ENCODE assay signal across 12 cellular contexts in the genomic region with DNA sequence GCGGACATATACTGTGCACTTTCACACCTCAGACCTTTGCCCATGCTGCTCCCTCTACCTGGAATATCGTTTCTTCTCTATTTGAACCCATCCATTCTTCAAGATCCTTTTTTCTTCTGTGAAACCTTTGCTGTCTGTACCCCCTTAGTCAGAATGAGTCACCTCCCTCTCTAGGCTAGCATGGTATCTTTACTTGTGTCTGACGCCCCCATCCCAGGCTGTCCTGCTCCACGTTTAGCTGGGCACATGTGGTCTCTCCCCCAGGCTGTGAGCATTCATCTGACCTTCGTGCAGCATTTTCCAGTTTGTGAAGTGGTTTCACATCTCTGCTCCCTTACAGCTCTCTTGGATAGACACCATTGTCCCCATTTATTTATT. TPM values are rescaled to one million over a fixed set of nuclear protein-coding genes. Genes with fewer than 3 reads are reported as not detected.
DNase-seq lines count a peak whose midpoint lies in the region; ATAC-seq, FAIRE-seq and TF ChIP-seq lines count a peak whose summit lies in the region.
"Had no signal": no experiment of that assay in that cellular context is flagged by ENCODE, and none has a peak within 500 bp of the region (broad histone marks: within the 10 kb centered on the region; RNA-seq: fewer than 3 reads in every experiment).

No MANE protein-coding gene starts in this region.

- peaks cover 4% of the 10 kb centered on the region for H3K4me1 ChIP-seq in HEK293 (ENCODE audit: control insufficient read depth, insufficient read depth, low read length)
- peaks cover 6% of the 10 kb centered on the region for H3K4me1 ChIP-seq in adipocyte (ENCODE audit: control insufficient read depth, insufficient read depth, low read length)
- peaks cover 18% of the 10 kb centered on the region for H3K4me1 ChIP-seq in iPS-18a (ENCODE audit: control insufficient read depth, low read depth, low read length)
- peaks cover 6 to 9% of the 10 kb centered on the region in 2 donors for H3K4me1 ChIP-seq in small intestine (ENCODE audit: control insufficient read depth in 2 of 2, insufficient read depth in 1 of 2, low read depth in 1 of 2, low read length in 1 of 2)

- H3K4me3 ChIP-seq in HEK293 (ENCODE audit: low read depth, low read length): no peak overlapping the region
- peak overlapping the region; percentile 44 for H3K4me3 ChIP-seq in adipocyte (ENCODE audit: low read length)
- peak overlapping the region; percentile 35 for H3K4me3 ChIP-seq in iPS-18a (ENCODE audit: low read length)
- no peak overlapping the region for H3K4me3 ChIP-seq in small intestine (ENCODE audit: low read depth in 1 of 2, low read length in 2 of 2)
- H3K4me3 ChIP-seq: mucosa of descending colon had no signal

- no peak for ATAC-seq in activated CD4-positive, CD25-positive, alpha-beta regulatory T cell treated with anti-CD3 and anti-CD28 coated beads, Interleukin-2, amount 50 U/mL, for 24 hours

- CTCF ChIA-PET in HEK293 (lab: Yijun Ruan, JAX): interaction anchor here (0.6 to 3.4 kb wide), 5 partner anchors 11 to 635 kb away, joined by 3 to 13 read pairs (median 3); no protein-coding TSS in a partner anchor

- no peak for DNase-seq in adipocyte (ENCODE audit: low read depth)
- peak; percentile 32 for DNase-seq in small intestine
- no peak for DNase-seq in amniotic stem cell (lab: John Stamatoyannopoulos, UW)
- no peak for DNase-seq in activated CD8-positive, alpha-beta memory T cell treated with anti-CD3 and anti-CD28 coated beads, Interleukin-2, amount 50 U/mL, for 4 hours
- no peak for DNase-seq in stimulated activated naive CD4-positive, alpha-beta T cell (lab: John Stamatoyannopoulos, UW)
- DNase-seq: activated effector memory CD4-positive, alpha-beta T cell treated with Interleukin-2 at 50 U/mL for 16 hours; stimulated activated CD4-positive, alpha-beta T cell treated with anti-CD3 and anti-CD28 coated beads, Interleukin-4, amount 100 ng/mL, for 4 hours had no signal

- no peaks in the 10 kb centered on the region for H3K36me3 ChIP-seq in HEK293 (ENCODE audit: control insufficient read depth in 2 of 2, insufficient read depth in 1 of 2, low read length in 2 of 2)
- no peaks in the 10 kb centered on the region for H3K36me3 ChIP-seq in adipocyte (ENCODE audit: control insufficient read depth, insufficient read depth, low read length, severe bottlenecking)
- no peaks in the 10 kb centered on the region for H3K36me3 ChIP-seq in iPS-18a (ENCODE audit: control insufficient read depth, low read depth, low read length)
- H3K36me3 ChIP-seq in small intestine (ENCODE audit: control insufficient read depth in 2 of 2, insufficient read depth in 2 of 2, low read length in 2 of 2): no peaks in the 10 kb centered on the region

- POLR2A ChIA-PET in HEK293 (lab: Yijun Ruan, JAX): interaction anchor here (0.6 to 4.2 kb wide), 7 partner anchors 12 to 197 kb away, joined by 4 to 134 read pairs (median 6); a partner anchor contains a TSS

- H3K9me3 ChIP-seq in HEK293 (ENCODE audit: control insufficient read depth, insufficient read depth, low read depth, low read length) (no peaks in the 10 kb centered on the region), adipocyte (ENCODE audit: control insufficient read depth, low read length) (no peaks in the 10 kb centered on the region), iPS-18a (ENCODE audit: control insufficient read depth, low read depth, low read length) (no peaks in the 10 kb centered on the region), small intestine (ENCODE audit: control insufficient read depth, low read depth) (no peaks in the 10 kb centered on the region)
- H3K9me3 ChIP-seq: mucosa of descending colon had no signal

- no peak for FAIRE-seq in small intestine (lab: Jason Lieb, UNC)

- WGBS in small intestine, 3 donors: 12 to 29% (median 23%) methylated on average over 4 to 5 of the region's 5 CpGs

- TF ChIP-seq CTCF in HEK293 (tag by site-specific recombination; IDR thresholded peaks at IDR 0.05): no peak

- H3K9ac ChIP-seq in adipocyte (ENCODE audit: low read length): peak overlapping the region; percentile 45
- no peak overlapping the region for H3K9ac ChIP-seq in iPS-18a (ENCODE audit: low read length)

- H3K27ac ChIP-seq in HEK293 (ENCODE audit: extremely low read depth, low read depth, low read length): peak overlapping the region; percentile 77
- no peak overlapping the region for H3K27ac ChIP-seq in iPS-18a (ENCODE audit: low read length)
- H3K27ac ChIP-seq in small intestine (ENCODE audit: low read depth in 1 of 2, low read length in 1 of 2): no peak overlapping the region
- H3K27ac ChIP-seq: epithelial cell of prostate had no signal

- peaks cover 13% of the 10 kb centered on the region for H3K27me3 ChIP-seq in adipocyte (replicated peaks; ENCODE audit: control insufficient read depth, insufficient read depth, low read length)
- H3K27me3 ChIP-seq in iPS-18a (ENCODE audit: control insufficient read depth, insufficient read depth, low read length): no peaks in the 10 kb centered on the region
- H3K27me3 ChIP-seq in small intestine (ENCODE audit: control insufficient read depth in 2 of 2, insufficient read depth in 2 of 2, low read length in 2 of 2): peaks cover 0 to 2% of the 10 kb centered on the region in 2 donors

TF ChIP-seq in HEK293, 187 proteins besides CTCF, POLR2A, EP300 and RAD21:
- no peak for TF ChIP-seq GLIS2 (tag by site-specific recombination; IDR thresholded peaks at IDR 0.05)
- TF ChIP-seq, protein P1, sequence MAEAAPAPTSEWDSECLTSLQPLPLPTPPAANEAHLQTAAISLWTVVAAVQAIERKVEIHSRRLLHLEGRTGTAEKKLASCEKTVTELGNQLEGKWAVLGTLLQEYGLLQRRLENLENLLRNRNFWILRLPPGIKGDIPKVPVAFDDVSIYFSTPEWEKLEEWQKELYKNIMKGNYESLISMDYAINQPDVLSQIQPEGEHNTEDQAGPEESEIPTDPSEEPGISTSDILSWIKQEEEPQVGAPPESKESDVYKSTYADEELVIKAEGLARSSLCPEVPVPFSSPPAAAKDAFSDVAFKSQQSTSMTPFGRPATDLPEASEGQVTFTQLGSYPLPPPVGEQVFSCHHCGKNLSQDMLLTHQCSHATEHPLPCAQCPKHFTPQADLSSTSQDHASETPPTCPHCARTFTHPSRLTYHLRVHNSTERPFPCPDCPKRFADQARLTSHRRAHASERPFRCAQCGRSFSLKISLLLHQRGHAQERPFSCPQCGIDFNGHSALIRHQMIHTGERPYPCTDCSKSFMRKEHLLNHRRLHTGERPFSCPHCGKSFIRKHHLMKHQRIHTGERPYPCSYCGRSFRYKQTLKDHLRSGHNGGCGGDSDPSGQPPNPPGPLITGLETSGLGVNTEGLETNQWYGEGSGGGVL (tag by site-specific recombination; IDR thresholded peaks at IDR 0.05): peak; percentile 2; the same call in 1 of the 2 replicates
- no peak for TF ChIP-seq ZNF585B (tag by site-specific recombination; IDR thresholded peaks at IDR 0.05)
- TF ChIP-seq ZBTB8A (tag by site-specific recombination; IDR thresholded peaks at IDR 0.05): no peak
- no peak for TF ChIP-seq ZNF626 (tag by site-specific recombination; IDR thresholded peaks at IDR 0.05)

RNA-seq across cellular contexts. Expression of a gene that starts 14.3 kb away (rescaled TPM):
- 10 to 100 TPM; 14.3 to 22.2 (median 14.6) TPM for polyA plus RNA-seq in small intestine

Comparison
In these comparisons a context has a peak if more than half of its experiments do, and no peak if none do; other contexts are left out.
1. H3K4me3 ChIP-seq: peak in adipocyte (single experiment) and iPS-18a (single experiment); none in HEK293 (single experiment) and small intestine (0 of 2).